1 cellular context compared by ENCODE assay signal in genomic region chr1:41888756-41889155, GRCh38.
A peak's percentile ranks its signal among the peaks of the same experiment; 100 is the strongest.
TF ChIP-seq lines count a peak whose summit lies in the region.

No MANE protein-coding gene starts in this region.

TF ChIP-seq in HEK293, 187 proteins besides CTCF, POLR2A, EP300 and RAD21 (continued from another document and continues in another):
- TF ChIP-seq ZNF302 (tag by site-specific recombination; IDR thresholded peaks at IDR 0.05; ENCODE audit: low read depth) = no peak
- TF ChIP-seq BCL11A (tag by site-specific recombination; IDR thresholded peaks at IDR 0.05; ENCODE audit: low read depth) = no peak
- no peak for TF ChIP-seq ZNF76 (tag by site-specific recombination; IDR thresholded peaks at IDR 0.05; ENCODE audit: borderline replicate concordance, low read depth)
- 0 out of 2 replicates have a peak, but pooled peaks have one; percentile 53 for TF ChIP-seq ZNF571 (tag by site-specific recombination; IDR thresholded peaks at IDR 0.05)
- TF ChIP-seq ZNF639 (tag by site-specific recombination; IDR thresholded peaks at IDR 0.05) = no peak
- TF ChIP-seq ZNF350 (tag by site-specific recombination; IDR thresholded peaks at IDR 0.05) = no peak
- no peak for TF ChIP-seq ZBTB21 (tag by site-specific recombination; IDR thresholded peaks at IDR 0.05)
- TF ChIP-seq ZNF239 (tag by site-specific recombination; IDR thresholded peaks at IDR 0.05) = peak; percentile 65; the same call in 1 of the 2 replicates
- peak; percentile 97 for TF ChIP-seq ZNF211 (tag by site-specific recombination; IDR thresholded peaks at IDR 0.05; ENCODE audit: low read depth)
- TF ChIP-seq ZNF184 (tag by site-specific recombination; IDR thresholded peaks at IDR 0.05) = no peak
- no peak for TF ChIP-seq ZNF677 (tag by site-specific recombination; IDR thresholded peaks at IDR 0.05)
- peak; percentile 44; the same call in 1 of the 2 replicates for TF ChIP-seq ZNF785 (tag by site-specific recombination; IDR thresholded peaks at IDR 0.05)
- TF ChIP-seq ZNF114 (tag by site-specific recombination; IDR thresholded peaks at IDR 0.05) = no peak
- 0 out of 2 replicates have a peak, but pooled peaks have one; percentile 30 for TF ChIP-seq ZNF157 (tag by site-specific recombination; IDR thresholded peaks at IDR 0.05)
- 0 out of 2 replicates have a peak, but pooled peaks have one; percentile 12 for TF ChIP-seq ZBTB1 (tag by site-specific recombination; IDR thresholded peaks at IDR 0.05)
- TF ChIP-seq ZFHX2 (tag by site-specific recombination; conservative IDR thresholded peaks at IDR 0.05) = no peak
- TF ChIP-seq ZNF133 (tag by site-specific recombination; IDR thresholded peaks at IDR 0.05) = no peak
- TF ChIP-seq ZNF555 (tag by site-specific recombination; conservative IDR thresholded peaks at IDR 0.05) = no peak
- TF ChIP-seq ZNF280C (tag by site-specific recombination; IDR thresholded peaks at IDR 0.05) = no peak
- no peak for TF ChIP-seq GFI1B (tag by site-specific recombination; IDR thresholded peaks at IDR 0.05)
- no peak for TF ChIP-seq ZSCAN18 (tag by site-specific recombination; IDR thresholded peaks at IDR 0.05)
- no peak for TF ChIP-seq ZNF558 (tag by site-specific recombination; IDR thresholded peaks at IDR 0.05)
- TF ChIP-seq ZNF645 (tag by site-specific recombination; IDR thresholded peaks at IDR 0.05) = no peak
- peak; percentile 29; the same call in 1 of the 2 replicates for TF ChIP-seq ZNF658 (tag by site-specific recombination; IDR thresholded peaks at IDR 0.05)
- TF ChIP-seq KLF16 (tag by site-specific recombination; IDR thresholded peaks at IDR 0.05) = 0 out of 2 replicates have a peak, but pooled peaks have one; percentile 19
- TF ChIP-seq ZNF701 (tag by site-specific recombination; IDR thresholded peaks at IDR 0.05) = no peak
- TF ChIP-seq ZNF274 (IDR thresholded peaks at IDR 0.05; ENCODE audit: low read length) = no peak
- 0 out of 2 replicates have a peak, but pooled peaks have one; percentile 25 for TF ChIP-seq ZNF274 (tag by site-specific recombination; IDR thresholded peaks at IDR 0.05; ENCODE audit: borderline replicate concordance)
- TF ChIP-seq ZBTB48 (tag by site-specific recombination; IDR thresholded peaks at IDR 0.05) = 0 out of 2 replicates have a peak, but pooled peaks have one; percentile 39
- TF ChIP-seq ZNF48 (tag by site-specific recombination; IDR thresholded peaks at IDR 0.05) = no peak
- no peak for TF ChIP-seq ZNF473 (tag by site-specific recombination; IDR thresholded peaks at IDR 0.05)
- peak; percentile 37; the same call in 1 of the 2 replicates for TF ChIP-seq GLIS2 (tag by site-specific recombination; IDR thresholded peaks at IDR 0.05)
- no peak for TF ChIP-seq ZNF37A (tag by site-specific recombination; IDR thresholded peaks at IDR 0.05)
- no peak for TF ChIP-seq SP2 (tag by site-specific recombination; IDR thresholded peaks at IDR 0.05)
- no peak for TF ChIP-seq ZNF768 (tag by site-specific recombination; IDR thresholded peaks at IDR 0.05)
- TF ChIP-seq MYNN (tag by site-specific recombination; IDR thresholded peaks at IDR 0.05; ENCODE audit: borderline replicate concordance) = no peak
- no peak for TF ChIP-seq ZFP69B (tag by site-specific recombination; IDR thresholded peaks at IDR 0.05)
- TF ChIP-seq ZNF521 (tag by site-specific recombination; IDR thresholded peaks at IDR 0.05) = no peak
- TF ChIP-seq ZSCAN30 (tag by site-specific recombination; IDR thresholded peaks at IDR 0.05) = no peak
- TF ChIP-seq ZNF266 (tag by site-specific recombination; IDR thresholded peaks at IDR 0.05; ENCODE audit: low read depth) = no peak
- no peak for TF ChIP-seq ZBTB10 (tag by site-specific recombination; IDR thresholded peaks at IDR 0.05)
- TF ChIP-seq ZNF791 (tag by site-specific recombination; IDR thresholded peaks at IDR 0.05) = 0 out of 2 replicates have a peak, but pooled peaks have one; percentile 31
- no peak for TF ChIP-seq ZNF580 (tag by site-specific recombination; IDR thresholded peaks at IDR 0.05)
- no peak for TF ChIP-seq KLF7 (tag by site-specific recombination; IDR thresholded peaks at IDR 0.05; ENCODE audit: borderline replicate concordance)
- TF ChIP-seq RBAK (tag by site-specific recombination; IDR thresholded peaks at IDR 0.05) = 0 out of 2 replicates have a peak, but pooled peaks have one; percentile 5
- TF ChIP-seq ZNF623 (tag by site-specific recombination; IDR thresholded peaks at IDR 0.05) = no peak
- TF ChIP-seq HIC1 (tag by site-specific recombination; IDR thresholded peaks at IDR 0.05) = no peak
- no peak for TF ChIP-seq ZNF2 (tag by site-specific recombination; IDR thresholded peaks at IDR 0.05)
- TF ChIP-seq ZNF18 (tag by site-specific recombination; IDR thresholded peaks at IDR 0.05) = 0 out of 2 replicates have a peak, but pooled peaks have one; percentile 14
- no peak for TF ChIP-seq ZNF341 (tag by site-specific recombination; IDR thresholded peaks at IDR 0.05; ENCODE audit: low read depth)
- peak; percentile 41; the same call in 1 of the 2 replicates for TF ChIP-seq ZNF398 (tag by site-specific recombination; IDR thresholded peaks at IDR 0.05)
- TF ChIP-seq ZNF146 (tag by site-specific recombination; IDR thresholded peaks at IDR 0.05) = no peak
